Comparison of ENCODE assay signal across 14 cellular contexts in the genomic region with DNA sequence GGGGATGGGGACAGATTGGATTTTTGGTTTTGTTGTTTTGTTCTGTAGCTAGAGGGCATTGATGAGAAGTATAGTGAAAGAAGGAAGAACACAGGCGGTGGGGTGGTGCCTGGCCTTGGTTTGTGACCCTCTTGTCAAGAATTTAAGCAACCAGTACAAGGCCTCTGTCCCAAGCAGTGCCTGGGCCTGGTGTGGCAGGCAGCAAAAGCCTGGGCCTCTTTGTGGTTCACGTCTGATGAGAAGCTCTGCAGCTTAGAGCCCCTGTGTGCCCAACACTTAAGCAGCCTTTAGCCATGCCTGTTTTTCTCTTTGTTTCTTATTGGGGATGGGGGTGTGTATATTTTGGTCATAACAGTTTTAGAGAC.
A peak's percentile ranks its signal among the peaks of the same experiment; 100 is the strongest.
DNase-seq lines count a peak whose midpoint lies in the region; ATAC-seq, FAIRE-seq and TF ChIP-seq lines count a peak whose summit lies in the region.
"Had no signal": no experiment of that assay in that cellular context is flagged by ENCODE, and none has a peak within 500 bp of the region (broad histone marks: within the 10 kb centered on the region; RNA-seq: fewer than 3 reads in every experiment).

No MANE protein-coding gene starts in this region.

- no peaks in the 10 kb centered on the region for H3K9me3 Mint-ChIP-seq in stimulated activated effector memory CD8-positive, alpha-beta T cell treated with anti-CD3 and anti-CD28 coated beads, Interleukin-12 subunit alpha, Interleukin-12 subunit beta, amount 100 ng/mL, for 72 hours

- in situ Hi-C loops in GM12878 (cut with MboI) = no loop called here

- POLR2A ChIA-PET in GM12878 (lab: Charles Lee) = interaction anchor here (0.7 to 1.6 kb wide), 3 partner anchors 14 to 50 kb away, joined by 3 to 4 read pairs (median 4); no protein-coding TSS in a partner anchor

- H3K27me3 ChIP-seq in GM12878 (replicated peaks in 1 of 2; ENCODE audit: control insufficient read depth in 2 of 2, insufficient read depth in 2 of 2, low read length in 1 of 2) (no peaks in the 10 kb centered on the region), esophagus muscularis mucosa (no peaks in the 10 kb centered on the region)
- H3K27me3 ChIP-seq: body of pancreas, hepatocyte had no signal

- peak overlapping the region; percentile 70 for H3K4me3 Mint-ChIP-seq in stimulated activated effector memory CD8-positive, alpha-beta T cell treated with anti-CD3 and anti-CD28 coated beads, Interleukin-12 subunit alpha, Interleukin-12 subunit beta, amount 100 ng/mL, for 72 hours

- DNase-seq in activated effector memory CD4-positive, alpha-beta T cell treated with anti-CD3 and anti-CD28 coated beads, Interleukin-2, amount 50 U/mL, for 16 hours = peak; percentile 61
- no peak for DNase-seq in activated effector memory CD4-positive, alpha-beta T cell treated with Interleukin-2 at 50 U/mL for 16 hours
- DNase-seq in GM18507 (ENCODE audit: extremely low spot score, insufficient read length, low read depth) = no peak
- DNase-seq in GM12878 (ENCODE audit: low read depth, low spot score) = no peak
- no peak for DNase-seq in stimulated activated effector memory CD8-positive, alpha-beta T cell treated with anti-CD3 and anti-CD28 coated beads, Interleukin-12 subunit alpha, Interleukin-12 subunit beta, amount 100 ng/mL, for 72 hours (ENCODE audit: low spot score in 2 of 2)
- no peak for DNase-seq in esophagus muscularis mucosa (ENCODE audit: extremely low spot score)
- no peak for DNase-seq in DMS53 (lab: John Stamatoyannopoulos, UW)
- DNase-seq: body of pancreas, DMS153, NCI-H446 treated with DMSO at 0.1 percent for 48 hours had no signal

- no peaks in the 10 kb centered on the region for H3K9me3 ChIP-seq in GM12878 (replicated peaks; ENCODE audit: control insufficient read depth, insufficient read depth, low read length)
- H3K9me3 ChIP-seq in esophagus muscularis mucosa = no peaks in the 10 kb centered on the region
- H3K9me3 ChIP-seq: body of pancreas, thoracic aorta had no signal

- FAIRE-seq in GM18507 (lab: Jason Lieb, UNC) (peak; percentile 58), GM12878 (lab: Jason Lieb, UNC) (no peak)
- FAIRE-seq: K562 had no signal

- intact Hi-C loops in GM12878 (cut with micrococcal nuclease; ENCODE audit: unreplicated experiment) (no loop called here), esophagus muscularis mucosa (cut with DNase I) (no loop called here)

- no peak for TF ChIP-seq RAD21 in GM12878 (IDR thresholded peaks at IDR 0.05; ENCODE audit: insufficient read depth, low read depth, low read length)

- RAD21 ChIA-PET in GM12878 (lab: Charles Lee; ENCODE audit: unreplicated experiment) = interaction anchor here (0.6 to 1.2 kb wide), 3 partner anchors 8 to 89 kb away, joined by 3 to 7 read pairs (median 5); no protein-coding TSS in a partner anchor

- peak; percentile 60 for ATAC-seq in GM12878
- ATAC-seq in stimulated activated effector memory CD8-positive, alpha-beta T cell treated with anti-CD3 and anti-CD28 coated beads, Interleukin-12 subunit alpha, Interleukin-12 subunit beta, amount 100 ng/mL, for 72 hours = peak; percentile 59
- no peak for ATAC-seq in HG02763 (IDR thresholded peaks at IDR 0.05; ENCODE audit: unreplicated experiment)
- ATAC-seq: body of pancreas, K562 had no signal

- H3K36me3 ChIP-seq in GM12878 (ENCODE audit: control insufficient read depth in 2 of 2, insufficient read depth in 2 of 2, low read length in 1 of 2) (peaks cover 6 to 9% of the 10 kb centered on the region in 2 experiments), esophagus muscularis mucosa (peaks cover 0 to 20% (median 9%) of the 10 kb centered on the region in 4 donors)

- peak overlapping the region; percentile 21; the same call in 1 of the 2 replicates for H3K4me2 ChIP-seq in GM12878 (ENCODE audit: control insufficient read depth, insufficient read depth)
- H3K4me2 ChIP-seq: hepatocyte had no signal

- CTCF ChIA-PET in GM12878 (lab: Yijun Ruan, JAX) = interaction anchor here (1.0 to 1.6 kb wide), 4 partner anchors 15 to 89 kb away, joined by 3 to 6 read pairs (median 4); no protein-coding TSS in a partner anchor

- peaks cover 10% of the 10 kb centered on the region for H3K4me1 ChIP-seq in GM12878 (ENCODE audit: control insufficient read depth, insufficient read depth, low read length)
- H3K4me1 ChIP-seq in esophagus muscularis mucosa = peaks cover 21 to 34% (median 24%) of the 10 kb centered on the region in 4 donors

- H3K9ac ChIP-seq in GM12878 (ENCODE audit: control insufficient read depth, insufficient read depth, low read length) = peak overlapping the region; percentile 24; the same call in 1 of the 2 replicates

- H3K79me2 ChIP-seq in GM12878 (ENCODE audit: control insufficient read depth, insufficient read depth, low read length) = peaks cover 16% of the 10 kb centered on the region

- H3K27ac ChIP-seq in GM12878 (ENCODE audit: control insufficient read depth, insufficient read depth) = peak overlapping the region; percentile 59
- H3K27ac ChIP-seq in esophagus muscularis mucosa (replicated peaks in 1 of 4) = no peak overlapping the region
- H3K27ac ChIP-seq: body of pancreas, hepatocyte, thoracic aorta had no signal

- no peak for TF ChIP-seq EP300 in GM12878 (IDR thresholded peaks at IDR 0.05; ENCODE audit: borderline replicate concordance in 1 of 2, control insufficient read depth in 1 of 2, low read depth in 2 of 2, low read length in 2 of 2)
- TF ChIP-seq EP300 in esophagus muscularis mucosa (IDR thresholded peaks at IDR 0.05) = no peak

- no peak overlapping the region for H2AFZ ChIP-seq in GM12878 (ENCODE audit: control insufficient read depth, low read depth, low read length)
- H2AFZ ChIP-seq: hepatocyte had no signal

- SMC1A ChIA-PET in GM12878 (lab: Charles Lee; ENCODE audit: uncharacterized antibody, unreplicated experiment) = interaction anchor here (1.0 to 2.0 kb wide), 6 partner anchors 9 to 36 kb away, joined by 3 to 6 read pairs (median 4); no protein-coding TSS in a partner anchor

- TF ChIP-seq POLR2A in GM12878 (IDR thresholded peaks at IDR 0.05; ENCODE audit: low read depth, low read length) (no peak), esophagus muscularis mucosa (IDR thresholded peaks at IDR 0.05; ENCODE audit: low read depth) (no peak)

- H3K27ac Mint-ChIP-seq in stimulated activated effector memory CD8-positive, alpha-beta T cell treated with anti-CD3 and anti-CD28 coated beads, Interleukin-12 subunit alpha, Interleukin-12 subunit beta, amount 100 ng/mL, for 72 hours = peak overlapping the region; percentile 92

- peaks cover 100% of the 10 kb centered on the region for H3K36me3 Mint-ChIP-seq in stimulated activated effector memory CD8-positive, alpha-beta T cell treated with anti-CD3 and anti-CD28 coated beads, Interleukin-12 subunit alpha, Interleukin-12 subunit beta, amount 100 ng/mL, for 72 hours

- H3K4me1 Mint-ChIP-seq in stimulated activated effector memory CD8-positive, alpha-beta T cell treated with anti-CD3 and anti-CD28 coated beads, Interleukin-12 subunit alpha, Interleukin-12 subunit beta, amount 100 ng/mL, for 72 hours = peaks cover 59% of the 10 kb centered on the region

- H3K4me3 ChIP-seq in GM12878 (no peak overlapping the region), esophagus muscularis mucosa (no peak overlapping the region)
- H3K4me3 ChIP-seq: body of pancreas, hepatocyte, K562, thoracic aorta had no signal

- H4K20me1 ChIP-seq in GM12878 (ENCODE audit: control insufficient read depth, insufficient read depth) = no peaks in the 10 kb centered on the region

- TF ChIP-seq CTCF in GM12878 (IDR thresholded peaks at IDR 0.05 in 2 of 3, conservative IDR thresholded peaks at IDR 0.05 in 1 of 3; ENCODE audit: control insufficient read depth in 2 of 3, extremely low read depth in 1 of 3, insufficient read depth in 1 of 3, low read depth in 3 of 3, low read length in 3 of 3) (no peak), esophagus muscularis mucosa (IDR thresholded peaks at IDR 0.05) (no peak)

- WGBS in GM12878 (ENCODE audit: insufficient coverage, insufficient replicate concordance, low lambda C conversion rate, missing lambda C conversion rate) = 97% methylated on average over 2 of the region's 2 CpGs
- 86% methylated on average over 2 of the region's 2 CpGs for WGBS in esophagus muscularis mucosa

- BruUV-seq in GM12878 (replicated peaks; lab: Mats Ljungman, UMichigan) = no TSS peak

TF ChIP-seq in GM12878, 131 proteins besides CTCF, POLR2A, EP300 and RAD21 (continues in another document):
- no peak for TF ChIP-seq HDAC2 (IDR thresholded peaks at IDR 0.05)
- no peak for TF ChIP-seq NR2F1 (conservative IDR thresholded peaks at IDR 0.05)
- TF ChIP-seq ATF3 (IDR thresholded peaks at IDR 0.05; ENCODE audit: borderline replicate concordance, extremely low read depth, low read depth, low read length) = no peak
- TF ChIP-seq, protein P1, sequence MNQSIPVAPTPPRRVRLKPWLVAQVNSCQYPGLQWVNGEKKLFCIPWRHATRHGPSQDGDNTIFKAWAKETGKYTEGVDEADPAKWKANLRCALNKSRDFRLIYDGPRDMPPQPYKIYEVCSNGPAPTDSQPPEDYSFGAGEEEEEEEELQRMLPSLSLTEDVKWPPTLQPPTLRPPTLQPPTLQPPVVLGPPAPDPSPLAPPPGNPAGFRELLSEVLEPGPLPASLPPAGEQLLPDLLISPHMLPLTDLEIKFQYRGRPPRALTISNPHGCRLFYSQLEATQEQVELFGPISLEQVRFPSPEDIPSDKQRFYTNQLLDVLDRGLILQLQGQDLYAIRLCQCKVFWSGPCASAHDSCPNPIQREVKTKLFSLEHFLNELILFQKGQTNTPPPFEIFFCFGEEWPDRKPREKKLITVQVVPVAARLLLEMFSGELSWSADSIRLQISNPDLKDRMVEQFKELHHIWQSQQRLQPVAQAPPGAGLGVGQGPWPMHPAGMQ (IDR thresholded peaks at IDR 0.05; ENCODE audit: borderline replicate concordance) = no peak
- no peak for TF ChIP-seq BMI1 (IDR thresholded peaks at IDR 0.05; ENCODE audit: borderline replicate concordance)
